In the genomic region with DNA sequence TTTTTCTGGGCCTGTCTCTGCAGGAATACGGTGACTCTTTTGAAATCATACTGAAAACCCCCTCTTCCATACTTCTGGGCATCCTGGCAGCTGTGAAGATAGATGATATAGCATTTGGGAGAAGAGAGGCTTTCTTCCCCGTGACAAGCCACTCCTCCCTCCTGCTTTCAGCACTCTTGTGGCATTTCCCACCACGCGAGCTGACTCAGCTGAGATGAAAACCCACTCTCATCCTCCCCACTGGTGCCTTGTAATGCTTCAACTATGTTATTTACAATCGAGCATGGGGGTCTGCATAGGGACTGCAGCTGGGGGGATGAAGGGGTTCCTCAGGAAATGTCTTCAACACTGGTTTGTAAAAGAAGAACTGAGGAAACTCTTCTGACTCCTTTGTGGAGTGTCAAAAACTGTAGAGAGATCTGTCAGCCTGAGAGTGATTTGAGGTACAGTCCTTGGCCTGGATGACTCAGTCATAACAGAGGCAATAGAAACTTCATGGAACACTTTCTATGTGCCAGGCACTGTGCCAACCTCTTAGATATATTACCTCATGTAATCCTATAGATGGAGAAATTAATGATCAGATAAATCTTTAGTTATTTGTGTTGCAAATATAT, we compare ENCODE assay signal across 2 cellular contexts.
TF ChIP-seq lines count a peak whose summit lies in the region.

No MANE protein-coding gene starts in this region.

TF ChIP-seq in IMR-90, 13 proteins besides CTCF, POLR2A, EP300 and RAD21:
- TF ChIP-seq MAFK (IDR thresholded peaks at IDR 0.05; ENCODE audit: low read depth, low read length): 0 out of 2 replicates have a peak, but pooled peaks have one; percentile 5
- no peak for TF ChIP-seq USF2 (IDR thresholded peaks at IDR 0.05; ENCODE audit: low read depth, low read length)
- no peak for TF ChIP-seq RFX5 (IDR thresholded peaks at IDR 0.05; ENCODE audit: low read depth, low read length)
TF ChIP-seq in IMR-90: peak in this region for 1.

TF ChIP-seq in K562, 482 proteins besides CTCF, POLR2A, EP300 and RAD21:
- TF ChIP-seq DNMT1 (IDR thresholded peaks at IDR 0.05): no peak
- TF ChIP-seq, protein P1, sequence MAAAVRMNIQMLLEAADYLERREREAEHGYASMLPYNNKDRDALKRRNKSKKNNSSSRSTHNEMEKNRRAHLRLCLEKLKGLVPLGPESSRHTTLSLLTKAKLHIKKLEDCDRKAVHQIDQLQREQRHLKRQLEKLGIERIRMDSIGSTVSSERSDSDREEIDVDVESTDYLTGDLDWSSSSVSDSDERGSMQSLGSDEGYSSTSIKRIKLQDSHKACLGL (CRISPR knock-in tag; IDR thresholded peaks at IDR 0.05; ENCODE audit: borderline replicate concordance, poor library complexity, severe bottlenecking): no peak
- TF ChIP-seq ZNF431 (CRISPR knock-in tag; IDR thresholded peaks at IDR 0.05): no peak
- no peak for TF ChIP-seq PBX2 (CRISPR knock-in tag; IDR thresholded peaks at IDR 0.05; ENCODE audit: low read depth)
- peak; percentile 63 for TF ChIP-seq PBX2 (tag; conservative IDR thresholded peaks at IDR 0.05; ENCODE audit: low read depth)
- 0 out of 2 replicates have a peak, but pooled peaks have one; percentile 24 for TF ChIP-seq ZBTB7A (IDR thresholded peaks at IDR 0.05; ENCODE audit: borderline replicate concordance, control insufficient read depth, low read depth, low read length)
- no peak for TF ChIP-seq POLR3A (IDR thresholded peaks at IDR 0.05; ENCODE audit: borderline replicate concordance, extremely low read depth, insufficient read depth, insufficient read length)
- peak; percentile 31; the same call in 1 of the 2 replicates for TF ChIP-seq FOSL1 (tag; conservative IDR thresholded peaks at IDR 0.05)
- TF ChIP-seq ZBTB33 (CRISPR knock-in tag; IDR thresholded peaks at IDR 0.05): no peak
